In the genomic region with DNA sequence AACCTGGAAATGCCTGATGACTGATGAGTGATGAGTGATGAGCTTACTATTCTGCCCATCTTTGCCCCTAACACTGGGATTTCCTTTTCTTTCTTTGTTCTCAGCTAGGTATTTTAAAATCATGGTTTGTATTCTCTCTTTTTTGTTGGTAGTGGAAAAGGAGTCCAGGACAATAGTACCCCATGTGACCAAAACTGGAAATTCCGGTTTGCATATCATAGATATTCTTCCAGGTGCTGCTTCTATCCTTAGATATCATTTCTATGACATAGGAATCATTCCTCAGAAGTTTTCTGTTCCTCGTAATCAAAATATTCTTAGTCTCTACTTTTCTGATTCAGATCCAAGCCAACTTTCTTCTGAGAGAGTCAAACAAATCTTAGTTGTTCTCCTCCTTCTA, we compare ENCODE assay signal across 19 cellular contexts.
DNase-seq lines count a peak whose midpoint lies in the region; ATAC-seq and TF ChIP-seq lines count a peak whose summit lies in the region.
"Had no signal": no experiment of that assay in that cellular context is flagged by ENCODE, and none has a peak within 500 bp of the region (broad histone marks: within the 10 kb centered on the region; RNA-seq: fewer than 3 reads in every experiment).

No MANE protein-coding gene starts in this region.

- H3K4me1 Mint-ChIP-seq in Calu3 (ENCODE audit: low read depth, unreplicated experiment), result no peaks in the 10 kb centered on the region
- H3K4me1 Mint-ChIP-seq: T-cell had no signal

- ATAC-seq in HG02763 (IDR thresholded peaks at IDR 0.05; ENCODE audit: unreplicated experiment), result no peak
- ATAC-seq: K562, T-cell had no signal

- intact Hi-C loops in Calu3 (cut with micrococcal nuclease; ENCODE audit: unreplicated experiment), result no loop called here

- CTCF ChIA-PET in Calu3 (lab: Charles Lee), result interaction anchor here (0.7 kb wide), 1 partner anchor 501 kb away, joined by 3 read pairs; no protein-coding TSS in a partner anchor

- BruUV-seq in Calu3 (replicated peaks; lab: Mats Ljungman, UMichigan), result no TSS peak

- H3K36me3 Mint-ChIP-seq in Calu3 (ENCODE audit: insufficient read depth, unreplicated experiment), result no peaks in the 10 kb centered on the region
- H3K36me3 Mint-ChIP-seq: T-cell had no signal

- H3K9me3 Mint-ChIP-seq in Calu3 (ENCODE audit: low read depth, unreplicated experiment), result no peaks in the 10 kb centered on the region
- H3K9me3 Mint-ChIP-seq: CD4-positive, alpha-beta T cell had no signal

- no peak for TF ChIP-seq CTCF in Calu3 (IDR thresholded peaks at IDR 0.05; ENCODE audit: unreplicated experiment)

- H3K4me3 Mint-ChIP-seq in Calu3 (ENCODE audit: low read depth, unreplicated experiment), result no peak overlapping the region
- H3K4me3 Mint-ChIP-seq: CD4-positive, alpha-beta T cell; T-cell had no signal

- H3K27ac Mint-ChIP-seq in Calu3 (ENCODE audit: unreplicated experiment), result no peak overlapping the region
- H3K27ac Mint-ChIP-seq: CD4-positive, alpha-beta T cell; T-cell had no signal

- H3K27me3 Mint-ChIP-seq in Calu3 (ENCODE audit: unreplicated experiment), result no peaks in the 10 kb centered on the region

- DNase-seq in Calu3, result peak; percentile 7
- DNase-seq in HT-29 (ENCODE audit: low spot score), result peak; percentile 62
- peak; percentile 26 for DNase-seq in NCI-H748 treated with DMSO at 0.1 percent for 48 hours (lab: John Stamatoyannopoulos, UW)
- DNase-seq in kidney tubule cell (ENCODE audit: low spot score), result peak; percentile 3
- DNase-seq in NOMO-1 treated with DMSO at 0.1 percent for 48 hours (lab: John Stamatoyannopoulos, UW; ENCODE audit: unreplicated experiment), result no peak
- DNase-seq in dermis blood vessel endothelial cell, result no peak
- DNase-seq: BE2C; CD4-positive, alpha-beta T cell; DMS79; NCI-H1105 treated with DMSO at 0.1 percent for 48 hours; NCI-H1694; NCI-H2171; NCI-H69; NK-92 treated with Interleukin-12 subunit alpha and Interleukin-12 subunit beta, amount 100 ng/mL, for 24 hours; SHP77 treated with DMSO at 0.1 percent for 48 hours; SK-N-SH; T-cell had no signal

Comparison
In these comparisons a context has a peak if more than half of its experiments do, and no peak if none do; other contexts are left out.
1. DNase-seq: peak in Calu3 (single experiment), HT-29 (single experiment), NCI-H748 treated with DMSO at 0.1 percent for 48 hours (single experiment) and kidney tubule cell (single experiment); none in NOMO-1 treated with DMSO at 0.1 percent for 48 hours (single experiment) and dermis blood vessel endothelial cell (single experiment).